In genomic region chr13:42699922-42700321, GRCh38 we compare ENCODE assay signal across 33 cellular contexts.
"Had no signal": no experiment of that assay in that cellular context is flagged by ENCODE, and none has a peak within 500 bp of the region (broad histone marks: within the 10 kb centered on the region; RNA-seq: fewer than 3 reads in every experiment).

No MANE protein-coding gene starts in this region.

- H3K9me3 Mint-ChIP-seq: activated B cell treated with CpG ODN at 0.5 μM for 24 hours; activated CD8-positive, alpha-beta T cell treated with anti-CD3 and anti-CD28 coated beads for 36 hours; activated naive CD8-positive, alpha-beta T cell treated with anti-CD3 and anti-CD28 coated beads for 36 hours; activated naive CD8-positive, alpha-beta T cell treated with anti-CD3 and anti-CD28 coated beads, Interleukin-2, amount 50 U/mL, for 24 hours; activated T-cell treated with anti-CD3 and anti-CD28 coated beads, Interleukin-2, amount 50 U/mL, for 4 hours; activated T-helper 17 cell treated with anti-CD3 and anti-CD28 coated beads, Interleukin-2, amount 50 U/mL, for 72 hours; T-helper 2 cell treated with Interferon-gamma antibody and Interleukin-4, amounts not matched to agents 5 μg/mL and 100 μg/mL, for 36 hours had no signal

- H3K4me1 ChIP-seq: adrenal gland, body of pancreas, colonic mucosa, gastroesophageal sphincter had no signal

- H3K4me1 Mint-ChIP-seq: activated B cell treated with CpG ODN at 0.5 μM for 24 hours; activated naive CD4-positive, alpha-beta T cell treated with anti-CD3 and anti-CD28 coated beads, Interleukin-2, amount 50 U/mL, for 24 hours; activated naive CD8-positive, alpha-beta T cell treated with anti-CD3 and anti-CD28 coated beads for 36 hours; activated naive CD8-positive, alpha-beta T cell treated with anti-CD3 and anti-CD28 coated beads, Interleukin-2, amount 50 U/mL, for 24 hours; activated T-helper 17 cell treated with anti-CD3 and anti-CD28 coated beads, Interleukin-2, amount 50 U/mL, for 72 hours; T-helper 17 cell had no signal

- H3K27ac Mint-ChIP-seq: activated B cell treated with CpG ODN at 0.5 μM for 24 hours; activated CD8-positive, alpha-beta T cell treated with anti-CD3 and anti-CD28 coated beads for 36 hours; activated naive CD4-positive, alpha-beta T cell treated with anti-CD3 and anti-CD28 coated beads, Interleukin-2, amount 50 U/mL, for 24 hours; activated naive CD8-positive, alpha-beta T cell treated with anti-CD3 and anti-CD28 coated beads for 36 hours; activated naive CD8-positive, alpha-beta T cell treated with anti-CD3 and anti-CD28 coated beads, Interleukin-2, amount 50 U/mL, for 24 hours; activated T-helper 17 cell treated with anti-CD3 and anti-CD28 coated beads, Interleukin-2, amount 50 U/mL, for 72 hours; T-helper 17 cell; T-helper 2 cell treated with Interferon-gamma antibody and Interleukin-4, amounts not matched to agents 5 μg/mL and 100 μg/mL, for 36 hours had no signal

- H3K4me3 ChIP-seq: adrenal gland, body of pancreas, colonic mucosa, esophagus squamous epithelium, gastroesophageal sphincter, heart right ventricle had no signal

- H3K36me3 ChIP-seq: adrenal gland, colonic mucosa, esophagus squamous epithelium, gastroesophageal sphincter, heart right ventricle, WERI-Rb-1 had no signal

- H3K27me3 ChIP-seq: adrenal gland, body of pancreas, colonic mucosa, gastroesophageal sphincter, heart right ventricle had no signal

- FAIRE-seq: endometrium, endothelial cell of umbilical vein had no signal

- H3K9me3 ChIP-seq: adrenal gland, body of pancreas, colonic mucosa, esophagus squamous epithelium, gastroesophageal sphincter, heart right ventricle had no signal

- H3K4me3 Mint-ChIP-seq: activated B cell treated with CpG ODN at 0.5 μM for 24 hours; activated CD8-positive, alpha-beta T cell treated with anti-CD3 and anti-CD28 coated beads for 36 hours; activated naive CD4-positive, alpha-beta T cell treated with anti-CD3 and anti-CD28 coated beads, Interleukin-2, amount 50 U/mL, for 24 hours; activated naive CD8-positive, alpha-beta T cell treated with anti-CD3 and anti-CD28 coated beads for 36 hours; activated naive CD8-positive, alpha-beta T cell treated with anti-CD3 and anti-CD28 coated beads, Interleukin-2, amount 50 U/mL, for 24 hours; activated T-cell treated with anti-CD3 and anti-CD28 coated beads, Interleukin-2, amount 50 U/mL, for 4 hours; activated T-helper 17 cell treated with anti-CD3 and anti-CD28 coated beads, Interleukin-2, amount 50 U/mL, for 72 hours; T-helper 17 cell; T-helper 2 cell treated with Interferon-gamma antibody and Interleukin-4, amounts not matched to agents 5 μg/mL and 100 μg/mL, for 36 hours had no signal

- H3K36me3 Mint-ChIP-seq: activated naive CD4-positive, alpha-beta T cell treated with anti-CD3 and anti-CD28 coated beads, Interleukin-2, amount 50 U/mL, for 24 hours; activated naive CD8-positive, alpha-beta T cell treated with anti-CD3 and anti-CD28 coated beads for 36 hours had no signal

- DNase-seq: activated B cell treated with CpG ODN at 0.5 μM for 24 hours; activated CD4-positive, alpha-beta T cell treated with anti-CD3 and anti-CD28 coated beads for 48 hours; activated CD4-positive, alpha-beta T cell treated with anti-CD3 and anti-CD28 coated beads, Interleukin-2, amount 50 U/mL, for 1 hour; activated CD4-positive, alpha-beta T cell treated with anti-CD3 and anti-CD28 coated beads, Interleukin-2, amount 50 U/mL, for 48 hours; activated CD8-positive, alpha-beta memory T cell treated with anti-CD3 and anti-CD28 coated beads for 24 hours; activated CD8-positive, alpha-beta T cell treated with anti-CD3 and anti-CD28 coated beads for 36 hours; activated effector memory CD4-positive, alpha-beta T cell treated with Interleukin-2 at 50 U/mL for 16 hours; activated gamma-delta T cell treated with Interleukin-2 at 50 U/mL for 16 hours; activated naive CD4-positive, alpha-beta T cell treated with Interleukin-2 at 50 U/mL for 16 hours; activated naive CD8-positive, alpha-beta T cell treated with anti-CD3 and anti-CD28 coated beads for 36 hours; activated naive CD8-positive, alpha-beta T cell treated with anti-CD3 and anti-CD28 coated beads, Interleukin-2, amount 50 U/mL, for 24 hours; activated T-cell treated with anti-CD3 and anti-CD28 coated beads, Interleukin-2, amount 50 U/mL, for 4 hours; adrenal gland; amygdala; aorta; body of pancreas; caudate nucleus; cerebellar nuclear complex; colonic mucosa; effector CD8-positive, alpha-beta T cell; esophagus squamous epithelium; foreskin melanocyte; heart right ventricle; T-helper 1 cell; T-helper 17 cell; T1000; WERI-Rb-1 had no signal
